Comparison of ENCODE assay signal across 28 cellular contexts in genomic region chr14:97723321-97723720, GRCh38.
A peak's percentile ranks its signal among the peaks of the same experiment; 100 is the strongest.
DNase-seq lines count a peak whose midpoint lies in the region; ATAC-seq lines count a peak whose summit lies in the region.
"Had no signal": no experiment of that assay in that cellular context is flagged by ENCODE, and none has a peak within 500 bp of the region (broad histone marks: within the 10 kb centered on the region; RNA-seq: fewer than 3 reads in every experiment).

No MANE protein-coding gene starts in this region.

- peak overlapping the region; percentile 48 for H3K4me3 ChIP-seq in Jurkat, Clone E6-1 (ENCODE audit: low read length)
- H3K4me3 ChIP-seq: suprapubic skin, upper lobe of right lung had no signal

- no peak for ATAC-seq in activated T-cell treated with anti-CD3 and anti-CD28 coated beads, Interleukin-2, amount 50 U/mL, for 4 hours
- no peak for ATAC-seq in natural killer cell treated with Interleukin-12 subunit alpha and Interleukin-12 subunit beta and Interleukin-15 and Interleukin-18, amount 100 ng/mL, for 72 hours
- no peak for ATAC-seq in HG03565 (IDR thresholded peaks at IDR 0.05; ENCODE audit: unreplicated experiment)
- ATAC-seq: HCT116, Panc1, upper lobe of right lung had no signal

- no peaks in the 10 kb centered on the region for H3K36me3 Mint-ChIP-seq in activated T-cell treated with anti-CD3 and anti-CD28 coated beads, Interleukin-2, amount 50 U/mL, for 24 hours (ENCODE audit: low read depth)
- H3K36me3 Mint-ChIP-seq in activated T-cell treated with anti-CD3 and anti-CD28 coated beads, Interleukin-2, amount 50 U/mL, for 4 hours (ENCODE audit: insufficient read depth), result no peaks in the 10 kb centered on the region
- H3K36me3 Mint-ChIP-seq in activated naive CD8-positive, alpha-beta T cell treated with anti-CD3 and anti-CD28 coated beads for 36 hours, result peaks cover 4% of the 10 kb centered on the region
- peaks cover 4% of the 10 kb centered on the region for H3K36me3 Mint-ChIP-seq in natural killer cell treated with Interleukin-12 subunit alpha and Interleukin-12 subunit beta and Interleukin-15 and Interleukin-18, amount 100 ng/mL, for 72 hours
- H3K36me3 Mint-ChIP-seq: naive B cell had no signal

- H3K4me3 Mint-ChIP-seq in activated T-cell treated with anti-CD3 and anti-CD28 coated beads, Interleukin-2, amount 50 U/mL, for 24 hours, result no peak overlapping the region
- H3K4me3 Mint-ChIP-seq in activated T-cell treated with anti-CD3 and anti-CD28 coated beads, Interleukin-2, amount 50 U/mL, for 4 hours, result no peak overlapping the region
- no peak overlapping the region for H3K4me3 Mint-ChIP-seq in activated naive CD8-positive, alpha-beta T cell treated with anti-CD3 and anti-CD28 coated beads for 36 hours
- peak overlapping the region; percentile 42 for H3K4me3 Mint-ChIP-seq in natural killer cell treated with Interleukin-12 subunit alpha and Interleukin-12 subunit beta and Interleukin-15 and Interleukin-18, amount 100 ng/mL, for 72 hours
- H3K4me3 Mint-ChIP-seq: naive B cell had no signal

- no peaks in the 10 kb centered on the region for H3K9me3 Mint-ChIP-seq in activated T-cell treated with anti-CD3 and anti-CD28 coated beads, Interleukin-2, amount 50 U/mL, for 24 hours
- peaks cover 5% of the 10 kb centered on the region for H3K9me3 Mint-ChIP-seq in activated T-cell treated with anti-CD3 and anti-CD28 coated beads, Interleukin-2, amount 50 U/mL, for 4 hours
- H3K9me3 Mint-ChIP-seq in activated naive CD8-positive, alpha-beta T cell treated with anti-CD3 and anti-CD28 coated beads for 36 hours, result peaks cover 9% of the 10 kb centered on the region
- H3K9me3 Mint-ChIP-seq in natural killer cell treated with Interleukin-12 subunit alpha and Interleukin-12 subunit beta and Interleukin-15 and Interleukin-18, amount 100 ng/mL, for 72 hours, result no peaks in the 10 kb centered on the region

- peaks cover 80% of the 10 kb centered on the region for H3K4me1 Mint-ChIP-seq in activated T-cell treated with anti-CD3 and anti-CD28 coated beads, Interleukin-2, amount 50 U/mL, for 24 hours (ENCODE audit: low read depth)
- H3K4me1 Mint-ChIP-seq in activated T-cell treated with anti-CD3 and anti-CD28 coated beads, Interleukin-2, amount 50 U/mL, for 4 hours (ENCODE audit: low read depth), result peaks cover 89% of the 10 kb centered on the region
- H3K4me1 Mint-ChIP-seq in activated naive CD8-positive, alpha-beta T cell treated with anti-CD3 and anti-CD28 coated beads for 36 hours, result peaks cover 53% of the 10 kb centered on the region
- peaks cover 54 to 76% of the 10 kb centered on the region in 2 donors for H3K4me1 Mint-ChIP-seq in natural killer cell treated with Interleukin-12 subunit alpha and Interleukin-12 subunit beta and Interleukin-15 and Interleukin-18, amount 100 ng/mL, for 72 hours (ENCODE audit: low read depth in 2 of 2)
- H3K4me1 Mint-ChIP-seq: naive B cell had no signal

- H3K27ac Mint-ChIP-seq in activated T-cell treated with anti-CD3 and anti-CD28 coated beads, Interleukin-2, amount 50 U/mL, for 24 hours, result peak overlapping the region; percentile 61
- peak overlapping the region; percentile 50 for H3K27ac Mint-ChIP-seq in activated naive CD8-positive, alpha-beta T cell treated with anti-CD3 and anti-CD28 coated beads for 36 hours
- H3K27ac Mint-ChIP-seq in natural killer cell treated with Interleukin-12 subunit alpha and Interleukin-12 subunit beta and Interleukin-15 and Interleukin-18, amount 100 ng/mL, for 72 hours, result peak overlapping the region; percentile 91 to 93

- no peaks in the 10 kb centered on the region for H3K27me3 Mint-ChIP-seq in activated T-cell treated with anti-CD3 and anti-CD28 coated beads, Interleukin-2, amount 50 U/mL, for 24 hours
- no peaks in the 10 kb centered on the region for H3K27me3 Mint-ChIP-seq in activated T-cell treated with anti-CD3 and anti-CD28 coated beads, Interleukin-2, amount 50 U/mL, for 4 hours (ENCODE audit: low read depth)
- H3K27me3 Mint-ChIP-seq in activated naive CD8-positive, alpha-beta T cell treated with anti-CD3 and anti-CD28 coated beads for 36 hours, result no peaks in the 10 kb centered on the region
- H3K27me3 Mint-ChIP-seq in natural killer cell treated with Interleukin-12 subunit alpha and Interleukin-12 subunit beta and Interleukin-15 and Interleukin-18, amount 100 ng/mL, for 72 hours, result no peaks in the 10 kb centered on the region
- H3K27me3 Mint-ChIP-seq: naive B cell had no signal

- no peak for DNase-seq in activated T-cell treated with anti-CD3 and anti-CD28 coated beads, Interleukin-2, amount 50 U/mL, for 24 hours
- no peak for DNase-seq in activated T-cell treated with anti-CD3 and anti-CD28 coated beads, Interleukin-2, amount 50 U/mL, for 4 hours
- peak; percentile 95 for DNase-seq in Jurkat, Clone E6-1 (ENCODE audit: low read depth, low spot score)
- DNase-seq in activated naive CD8-positive, alpha-beta T cell treated with anti-CD3 and anti-CD28 coated beads for 36 hours, result no peak
- no peak for DNase-seq in natural killer cell treated with Interleukin-12 subunit alpha and Interleukin-12 subunit beta and Interleukin-15 and Interleukin-18, amount 100 ng/mL, for 72 hours (ENCODE audit: low spot score)
- DNase-seq in retina (no peak), GM19238 (ENCODE audit: insufficient read length, low spot score) (no peak)
- DNase-seq: activated CD4-positive, alpha-beta T cell treated with anti-CD3 and anti-CD28 coated beads, Interleukin-2, amount 50 U/mL, for 4 hours; activated gamma-delta T cell; amniotic stem cell; BE2C; brain microvascular endothelial cell; Caco-2; GDM1; Kasumi-1; midbrain; naive B cell; NCI-H146; NCI-H345; NCI-H69; SHP77; stimulated activated CD4-positive, alpha-beta T cell treated with anti-CD3 and anti-CD28 coated beads, Interleukin-4, amount 100 ng/mL, for 1 hour; upper lobe of right lung; WERI-Rb-1 had no signal
